15 cellular contexts compared by ENCODE assay signal in the genomic region with DNA sequence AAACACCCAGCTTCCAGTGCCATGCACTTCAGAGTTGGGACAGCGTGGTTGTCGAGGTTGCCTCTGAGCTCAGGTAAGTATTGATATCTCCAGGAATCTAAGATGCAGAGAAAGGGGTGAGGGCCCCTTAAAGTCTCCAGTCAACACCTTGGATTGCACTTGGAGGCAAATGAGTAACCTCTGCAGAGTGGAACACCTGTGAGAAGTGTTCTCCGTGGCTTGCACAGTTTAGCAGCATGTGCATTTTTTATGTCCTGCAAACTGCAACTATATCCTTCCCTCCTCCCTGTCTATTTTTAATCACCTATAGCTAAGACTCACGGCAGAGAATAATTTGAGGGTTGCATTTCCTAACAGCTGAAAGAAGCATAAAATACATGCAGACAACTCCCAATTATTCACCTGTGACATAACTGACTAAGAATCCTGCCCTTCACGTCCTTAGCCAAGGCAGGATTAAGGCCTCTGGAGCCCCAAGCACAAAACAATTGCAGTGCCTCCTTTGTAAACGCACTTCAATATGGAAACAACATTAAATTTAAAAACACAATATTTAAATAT. TPM values are rescaled to one million over a fixed set of nuclear protein-coding genes. Genes with fewer than 3 reads are reported as not detected.
"Had no signal": no experiment of that assay in that cellular context is flagged by ENCODE, and none has a peak within 500 bp of the region (broad histone marks: within the 10 kb centered on the region; RNA-seq: fewer than 3 reads in every experiment).

No MANE protein-coding gene starts in this region.

- H3K27ac Mint-ChIP-seq: activated CD4-positive, alpha-beta T cell treated with anti-CD3 and anti-CD28 coated beads for 36 hours; activated naive CD4-positive, alpha-beta T cell treated with anti-CD3 and anti-CD28 coated beads, Interleukin-2, amount 10 ng/mL, durations not matched to agents 7 days and 5 days; activated T-helper 2 cell treated with anti-CD3 and anti-CD28 coated beads, Interferon-gamma antibody, Interleukin-2, Interleukin-4, amounts not matched to agents 10 μg/mL and 5 μg/mL and 100 μg/mL, durations not matched to agents 14 hours and 24 hours and 36 hours; naive thymus-derived CD4-positive, alpha-beta T cell; stimulated activated naive CD8-positive, alpha-beta T cell treated with anti-CD3 and anti-CD28 coated beads, Interleukin-15, Interleukin-2, amounts not matched to agents 100 ng/mL and 50 ng/mL, for 24 hours; T-cell had no signal

- ATAC-seq: activated CD4-positive, alpha-beta T cell treated with anti-CD3 and anti-CD28 coated beads for 36 hours; lower lobe of right lung; naive thymus-derived CD4-positive, alpha-beta T cell; T-cell had no signal

- H3K4me1 ChIP-seq: lower lobe of right lung, prostate gland had no signal

- H3K9me3 Mint-ChIP-seq: activated naive CD4-positive, alpha-beta T cell treated with anti-CD3 and anti-CD28 coated beads, Interleukin-2, amount 10 ng/mL, durations not matched to agents 7 days and 5 days; activated T-helper 2 cell treated with anti-CD3 and anti-CD28 coated beads, Interferon-gamma antibody, Interleukin-2, Interleukin-4, amounts not matched to agents 10 μg/mL and 5 μg/mL and 100 μg/mL, durations not matched to agents 14 hours and 24 hours and 36 hours; central memory CD8-positive, alpha-beta T cell; stimulated activated naive CD8-positive, alpha-beta T cell treated with anti-CD3 and anti-CD28 coated beads, Interleukin-15, Interleukin-2, amounts not matched to agents 100 ng/mL and 50 ng/mL, for 24 hours; T-cell had no signal

- H3K36me3 ChIP-seq: lower lobe of right lung, prostate gland, sigmoid colon had no signal

- H3K27ac ChIP-seq: lower lobe of right lung, prostate gland had no signal

- FAIRE-seq: urothelium cell line had no signal

- H3K4me3 Mint-ChIP-seq: activated CD4-positive, alpha-beta T cell treated with anti-CD3 and anti-CD28 coated beads for 36 hours; activated naive CD4-positive, alpha-beta T cell treated with anti-CD3 and anti-CD28 coated beads, Interleukin-2, amount 10 ng/mL, durations not matched to agents 7 days and 5 days; central memory CD8-positive, alpha-beta T cell; stimulated activated naive CD8-positive, alpha-beta T cell treated with anti-CD3 and anti-CD28 coated beads, Interleukin-15, Interleukin-2, amounts not matched to agents 100 ng/mL and 50 ng/mL, for 24 hours; T-cell had no signal

- H3K9me3 ChIP-seq: lower lobe of right lung, prostate gland, sigmoid colon had no signal

- H3K36me3 Mint-ChIP-seq: activated naive CD4-positive, alpha-beta T cell treated with anti-CD3 and anti-CD28 coated beads, Interleukin-2, amount 10 ng/mL, durations not matched to agents 7 days and 5 days; naive thymus-derived CD4-positive, alpha-beta T cell; T-cell had no signal

- H3K4me3 ChIP-seq: lower lobe of right lung, prostate gland, sigmoid colon had no signal

- DNase-seq: activated CD4-positive, alpha-beta T cell treated with anti-CD3 and anti-CD28 coated beads for 36 hours; activated naive CD4-positive, alpha-beta T cell treated with anti-CD3 and anti-CD28 coated beads, Interleukin-2, amount 10 ng/mL, durations not matched to agents 7 days and 5 days; glutamatergic neuron; lower lobe of right lung; naive thymus-derived CD4-positive, alpha-beta T cell; occipital lobe; sigmoid colon; stimulated activated CD4-positive, alpha-beta T cell treated with anti-CD3 and anti-CD28 coated beads, Interleukin-4, amount 100 ng/mL, for 24 hours; T-cell; T1000 had no signal

- H3K4me1 Mint-ChIP-seq: central memory CD8-positive, alpha-beta T cell had no signal

RNA-seq across cellular contexts. Expression of a gene that starts 1.6 kb away (rescaled TPM):
- total RNA-seq: activated CD4-positive, alpha-beta T cell treated with anti-CD3 and anti-CD28 coated beads for 36 hours; activated T-helper 2 cell treated with anti-CD3 and anti-CD28 coated beads, Interferon-gamma antibody, Interleukin-2, Interleukin-4, amounts not matched to agents 10 μg/mL and 5 μg/mL and 100 μg/mL, durations not matched to agents 14 hours and 24 hours and 36 hours; naive thymus-derived CD4-positive, alpha-beta T cell had no signal
- polyA plus RNA-seq: naive thymus-derived CD4-positive, alpha-beta T cell had no signal
